Comparison of ENCODE assay signal across 12 cellular contexts in the genomic region with DNA sequence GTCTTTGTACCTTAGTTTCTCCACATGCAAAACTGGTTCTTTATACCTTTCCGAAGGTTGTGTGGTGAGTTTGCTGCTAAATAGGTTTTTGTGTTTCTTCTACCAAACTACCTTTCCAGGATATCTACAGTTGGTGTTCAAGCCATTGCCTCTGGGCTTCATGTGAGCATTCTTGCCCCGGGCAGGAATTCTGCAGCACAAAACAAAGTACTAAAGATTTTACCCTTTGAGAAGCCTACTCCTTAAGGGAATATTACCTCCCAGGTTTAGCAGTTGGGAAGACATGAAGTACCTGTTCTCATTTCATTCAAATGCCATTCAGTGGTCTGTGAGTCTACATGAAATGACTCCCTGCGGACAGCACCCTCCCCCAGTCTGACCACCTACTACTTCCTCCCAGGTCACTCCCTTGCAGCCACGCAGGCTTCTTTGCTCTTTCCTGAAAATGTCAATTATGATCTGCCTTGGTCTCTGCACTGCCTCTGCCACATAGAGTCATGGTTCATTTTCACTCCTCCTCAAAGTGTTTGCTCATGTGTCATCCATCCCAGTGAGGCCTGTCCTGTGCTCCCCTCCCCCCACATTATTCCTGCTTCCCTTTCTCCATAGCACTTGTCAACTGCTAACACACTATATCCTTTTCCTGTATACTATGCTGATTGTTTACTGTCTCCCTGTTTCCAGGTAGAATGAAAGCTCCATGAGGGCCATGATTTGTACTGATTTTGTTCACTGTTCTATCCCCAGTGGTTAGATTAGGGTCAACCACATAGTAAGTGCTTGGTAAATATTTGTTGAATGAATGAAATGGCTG. TPM values are rescaled to one million over a fixed set of nuclear protein-coding genes. Genes with fewer than 3 reads are reported as not detected.
DNase-seq lines count a peak whose midpoint lies in the region; ATAC-seq and TF ChIP-seq lines count a peak whose summit lies in the region.
"Had no signal": no experiment of that assay in that cellular context is flagged by ENCODE, and none has a peak within 500 bp of the region (broad histone marks: within the 10 kb centered on the region; RNA-seq: fewer than 3 reads in every experiment).

No MANE protein-coding gene starts in this region.

- H3K4me2 ChIP-seq in HCT116 (ENCODE audit: low read length) (0 out of 2 replicates have a peak overlapping the region, but pooled peaks have one; percentile 2), mesendoderm (ENCODE audit: low read length) (no peak overlapping the region)

- CTCF ChIA-PET in CD4-positive, alpha-beta memory T cell (lab: Charles Lee; ENCODE audit: partially characterized antibody) = interaction anchor here (0.9 to 2.0 kb wide), 5 partner anchors 9 to 62 kb away, joined by 3 to 9 read pairs (median 6); no protein-coding TSS in a partner anchor
- CTCF ChIA-PET in HCT116 (lab: Charles Lee) = no interaction called here

- no peaks in the 10 kb centered on the region for H3K9me3 ChIP-seq in CD4-positive, alpha-beta memory T cell (ENCODE audit: control insufficient read depth in 1 of 2, low read length in 2 of 2)
- H3K9me3 ChIP-seq in HCT116 (ENCODE audit: control insufficient read depth in 1 of 2, insufficient read depth in 1 of 2, low read depth in 1 of 2, low read length in 2 of 2) (no peaks in the 10 kb centered on the region), thyroid gland (no peaks in the 10 kb centered on the region)
- H3K9me3 ChIP-seq: uterus had no signal

- RAD21 ChIA-PET in HCT116 (lab: Charles Lee; ENCODE audit: low non-redundant PET in 1 of 2, low total read pairs in 2 of 2, uncharacterized antibody in 2 of 2, unreplicated experiment in 2 of 2) = no interaction called here

- no peak overlapping the region for H2BK5ac ChIP-seq in mesendoderm (ENCODE audit: low read length)

- H4K5ac ChIP-seq in mesendoderm (ENCODE audit: low read length) = no peak overlapping the region

- no peak overlapping the region for H3K18ac ChIP-seq in mesendoderm (ENCODE audit: low read length)

- intact Hi-C loops in CD4-positive, alpha-beta memory T cell (cut with micrococcal nuclease) = no loop called here
- intact Hi-C loops in HCT116 (cut with micrococcal nuclease) = no loop called here
- intact Hi-C loops in head of caudate nucleus (cut with DNase I) = no loop called here
- intact Hi-C loops in thyroid gland (cut with DNase I) = no loop called here

- TF ChIP-seq CTCF in HCT116 (IDR thresholded peaks at IDR 0.05 in 2 of 3, conservative IDR thresholded peaks at IDR 0.05 in 1 of 3; ENCODE audit: borderline replicate concordance in 1 of 3, insufficient read depth in 1 of 3, low read depth in 2 of 3, low read length in 2 of 3) = no peak
- no peak for TF ChIP-seq CTCF in thyroid gland (IDR thresholded peaks at IDR 0.05)
- no peak for TF ChIP-seq CTCF in GM13977 (IDR thresholded peaks at IDR 0.05; ENCODE audit: extremely low read depth, insufficient read depth, missing control alignments)

- WGBS in mesendoderm (ENCODE audit: extremely low coverage, insufficient coverage, low lambda C conversion rate) = no CpG with 5 or more reads among the region's 4 CpGs
- WGBS in thyroid gland, 2 donors = 88 to 91% methylated on average over 4 of the region's 4 CpGs

- no peaks in the 10 kb centered on the region for H3K27me3 Mint-ChIP-seq in CD4-positive, alpha-beta memory T cell

- H2BK15ac ChIP-seq in mesendoderm (replicated peaks; ENCODE audit: low read depth) = no peak overlapping the region

- H3K56ac ChIP-seq in mesendoderm (ENCODE audit: low read length) = peak overlapping the region; percentile 18

- TF ChIP-seq POLR2A in HCT116 (IDR thresholded peaks at IDR 0.05; ENCODE audit: borderline replicate concordance, extremely low read depth, insufficient read depth, insufficient read length) (no peak), thyroid gland (IDR thresholded peaks at IDR 0.05) (no peak)

- H4K20me1 ChIP-seq in HCT116 (ENCODE audit: insufficient read depth) = no peaks in the 10 kb centered on the region

- H3K79me2 ChIP-seq in HCT116 (ENCODE audit: insufficient read depth, low read length) (0 out of 2 replicates have a peak, but pooled peaks cover 3% of the 10 kb centered on the region), mesendoderm (ENCODE audit: control insufficient read depth, insufficient read depth, low read length) (peaks cover 4% of the 10 kb centered on the region)

- peaks cover 96% of the 10 kb centered on the region for H3K4me1 ChIP-seq in CD4-positive, alpha-beta memory T cell (ENCODE audit: insufficient read depth, low read length)
- H3K4me1 ChIP-seq in HCT116 (ENCODE audit: control insufficient read depth in 1 of 2, insufficient read depth in 2 of 2, low read length in 2 of 2) = peaks cover 9 to 30% of the 10 kb centered on the region in 2 experiments
- peaks cover 11% of the 10 kb centered on the region for H3K4me1 ChIP-seq in mesendoderm (ENCODE audit: control insufficient read depth, low read depth, low read length)
- peaks cover 12 to 19% of the 10 kb centered on the region in 2 donors for H3K4me1 ChIP-seq in thyroid gland
- H3K4me1 ChIP-seq: uterus had no signal

- peaks cover 14% of the 10 kb centered on the region for H3K79me1 ChIP-seq in mesendoderm (ENCODE audit: low read length)

- POLR2A ChIA-PET in CD4-positive, alpha-beta memory T cell (lab: Charles Lee; ENCODE audit: partially characterized antibody) = interaction anchor here (0.5 to 3.8 kb wide), 6 partner anchors 9 to 39 kb away, joined by 3 to 18 read pairs (median 4); no protein-coding TSS in a partner anchor
- POLR2A ChIA-PET in HCT116 (lab: Charles Lee) = no interaction called here

- no peak for TF ChIP-seq RAD21 in HCT116 (IDR thresholded peaks at IDR 0.05; ENCODE audit: low read depth)

- peaks cover 62 to 90% (median 75%) of the 10 kb centered on the region in 4 donors for H3K4me1 Mint-ChIP-seq in CD4-positive, alpha-beta memory T cell

- no peaks in the 10 kb centered on the region for H3K27me3 ChIP-seq in CD4-positive, alpha-beta memory T cell (ENCODE audit: insufficient read depth, low read length)
- H3K27me3 ChIP-seq in HCT116 (ENCODE audit: insufficient read depth, low read length) (no peaks in the 10 kb centered on the region), mesendoderm (ENCODE audit: insufficient read depth, low read length, poor library complexity) (no peaks in the 10 kb centered on the region), thyroid gland (no peaks in the 10 kb centered on the region)
- H3K27me3 ChIP-seq: uterus had no signal

- ATAC-seq in HCT116 = no peak

- H3K36me3 Mint-ChIP-seq in CD4-positive, alpha-beta memory T cell = peaks cover 25 to 29% of the 10 kb centered on the region in 2 donors

- H3K9ac ChIP-seq in HCT116 (ENCODE audit: low read length) (no peak overlapping the region), mesendoderm (ENCODE audit: low read length) (no peak overlapping the region)

- peak overlapping the region; percentile 19 to 86 (median 77) for H3K27ac Mint-ChIP-seq in CD4-positive, alpha-beta memory T cell

- H2AK5ac ChIP-seq in mesendoderm (ENCODE audit: low read length) = peak overlapping the region; percentile 9

- H3K4me3 Mint-ChIP-seq in CD4-positive, alpha-beta memory T cell = peak overlapping the region in 6 of 8 donors; percentile 5 to 73 (median 67)

- no peak overlapping the region for H2BK120ac ChIP-seq in mesendoderm (ENCODE audit: low read depth, low read length)

- no peak for DNase-seq in CD4-positive, alpha-beta memory T cell
- DNase-seq in HCT116 (ENCODE audit: low read depth, low spot score) (no peak), mesendoderm (peak; percentile 60), NCI-H2029 treated with DMSO at 0.1 percent for 48 hours (lab: John Stamatoyannopoulos, UW) (no peak), head of caudate nucleus (no peak), thyroid gland (no peak), GM13977 (ENCODE audit: low spot score) (no peak)
- peak; percentile 50 to 69 for DNase-seq in activated T-cell treated with anti-CD3 and anti-CD28 coated beads, Interleukin-2, amount 50 U/mL, for 48 hours
- DNase-seq: GDM1, NCI-H2029, SIG-M5, uterus had no signal

- no peaks in the 10 kb centered on the region for H3K9me3 Mint-ChIP-seq in CD4-positive, alpha-beta memory T cell

- H3K4me3 ChIP-seq in CD4-positive, alpha-beta memory T cell (ENCODE audit: low read length in 2 of 2) = no peak overlapping the region
- no peak overlapping the region for H3K4me3 ChIP-seq in HCT116 (replicated peaks in 1 of 2; ENCODE audit: low read depth in 1 of 2, low read length in 2 of 2)
- H3K4me3 ChIP-seq in mesendoderm (ENCODE audit: low read length) = no peak overlapping the region
- no peak overlapping the region for H3K4me3 ChIP-seq in thyroid gland (replicated peaks in 1 of 3)
- H3K4me3 ChIP-seq: uterus had no signal

- no TSS peak for BruUV-seq in HCT116 (replicated peaks; lab: Mats Ljungman, UMichigan)

- H3K36me3 ChIP-seq in CD4-positive, alpha-beta memory T cell (ENCODE audit: insufficient read depth, low read length) = peaks cover 6% of the 10 kb centered on the region
- H3K36me3 ChIP-seq in HCT116 (ENCODE audit: control insufficient read depth in 1 of 2, insufficient read depth in 2 of 2, low read length in 2 of 2) (no peaks in the 10 kb centered on the region), mesendoderm (ENCODE audit: control insufficient read depth, insufficient read depth, low read length) (no peaks in the 10 kb centered on the region), thyroid gland (no peaks in the 10 kb centered on the region)
- H3K36me3 ChIP-seq: uterus had no signal

- no peak overlapping the region for H4K8ac ChIP-seq in mesendoderm (ENCODE audit: low read depth, low read length)

- no peak overlapping the region for H3K27ac ChIP-seq in CD4-positive, alpha-beta memory T cell (ENCODE audit: low read depth, low read length)
- H3K27ac ChIP-seq in HCT116 (ENCODE audit: low read depth, low read length) (no peak overlapping the region), mesendoderm (ENCODE audit: low read depth, low read length) (peak overlapping the region; percentile 41), thyroid gland (no peak overlapping the region)
- H3K27ac ChIP-seq: uterus had no signal

- no peak overlapping the region for H2AFZ ChIP-seq in HCT116 (ENCODE audit: low read depth, low read length, poor library complexity, severe bottlenecking)

- in situ Hi-C loops in GM13977 (cut with MboI; ENCODE audit: low pct_unique_long_range_greater_than_20kb, low sequenced_read_pairs, unreplicated experiment) = no loop called here

- peak overlapping the region; percentile 30 for H3K23ac ChIP-seq in mesendoderm (ENCODE audit: low read length)

- no peaks in the 10 kb centered on the region for H3K9me2 ChIP-seq in HCT116 (ENCODE audit: insufficient read depth)

- no peak overlapping the region for H3K4ac ChIP-seq in mesendoderm (ENCODE audit: low read depth, low read length)

RNA-seq across cellular contexts. Expression of a gene that starts 36.9 kb away (rescaled TPM):
- total RNA-seq in CD4-positive, alpha-beta memory T cell = 100 to 1,000 TPM; 251 to 262 TPM
- polyA plus RNA-seq in CD4-positive, alpha-beta memory T cell = 100 to 1,000 TPM in 1 of 2 donors, 10 to 100 TPM in 1; 13.7 to 104 TPM
- 41.1 TPM for total RNA-seq in HCT116 (2021; ENCODE audit: unreplicated experiment)
- 32.0 and 38.0 TPM in 2 replicates for polyA plus RNA-seq in HCT116 (2012)
- 20.2 TPM for polyA plus RNA-seq in mesendoderm (2013, experiment 1 of 2)
- 20.8 TPM for polyA plus RNA-seq in mesendoderm (2013, experiment 2 of 2)
- total RNA-seq in thyroid gland = 10 to 100 TPM; 39.6 to 67.7 (median 59.7) TPM

RNA-seq across cellular contexts. Expression of a gene that starts 54.8 kb away (rescaled TPM):
- total RNA-seq in CD4-positive, alpha-beta memory T cell = 100 to 1,000 TPM; 238 to 240 TPM
- 100 to 1,000 TPM in 1 of 2 donors, 10 to 100 TPM in 1; 74.4 to 128 TPM for polyA plus RNA-seq in CD4-positive, alpha-beta memory T cell
- 300 TPM for total RNA-seq in HCT116 (2021; ENCODE audit: unreplicated experiment)
- 193 and 224 TPM in 2 replicates for polyA plus RNA-seq in HCT116 (2012)
- polyA plus RNA-seq in mesendoderm (2013, experiment 1 of 2) = 150 TPM
- 150 TPM for polyA plus RNA-seq in mesendoderm (2013, experiment 2 of 2)
- total RNA-seq in thyroid gland = 100 to 1,000 TPM; 149 to 231 (median 158) TPM

RNA-seq across cellular contexts. Expression of a gene that starts 58.0 kb away (rescaled TPM):
- not detected for total RNA-seq in CD4-positive, alpha-beta memory T cell
- polyA plus RNA-seq in CD4-positive, alpha-beta memory T cell = not detected
- total RNA-seq in HCT116 (2021; ENCODE audit: unreplicated experiment) = not detected
- 0.07 TPM in 1 of 2 replicates, not detected in the other for polyA plus RNA-seq in HCT116 (2012)
- 5.4 TPM for polyA plus RNA-seq in mesendoderm (2013, experiment 1 of 2)
- 5.8 TPM for polyA plus RNA-seq in mesendoderm (2013, experiment 2 of 2)
- total RNA-seq in thyroid gland = 100 to 1,000 TPM in 2 of 4 donors, 10 to 100 TPM in 2; 49.2 to 154 (median 118) TPM

Comparison
In these comparisons a context has a peak if more than half of its experiments do, and no peak if none do; other contexts are left out.
1. DNase-seq: peak in activated T-cell treated with anti-CD3 and anti-CD28 coated beads, Interleukin-2, amount 50 U/mL, for 48 hours (2 of 2) and mesendoderm (single experiment); none in CD4-positive, alpha-beta memory T cell (0 of 5), HCT116 (single experiment), NCI-H2029 treated with DMSO at 0.1 percent for 48 hours (single experiment), head of caudate nucleus (0 of 42), thyroid gland (0 of 2) and GM13977 (single experiment).
2. RNA of a gene that starts 58.0 kb away (total RNA-seq): 49.2 to 154 TPM in thyroid gland; not detected in CD4-positive, alpha-beta memory T cell and not detected in HCT116 (single experiment); every median in the first group is over 10 times any median in the second.